8 cellular contexts compared by ENCODE assay signal in genomic region chr5:87268126-87268969, GRCh38. TPM values are rescaled to one million over a fixed set of nuclear protein-coding genes. Genes with fewer than 3 reads are reported as not detected.
DNase-seq lines count a peak whose midpoint lies in the region; ATAC-seq, FAIRE-seq and TF ChIP-seq lines count a peak whose summit lies in the region.

No MANE protein-coding gene starts in this region.

- TF ChIP-seq CTCF in CD4-positive, alpha-beta T cell (IDR thresholded peaks at IDR 0.05), result no peak

- no peaks in the 10 kb centered on the region for H3K27me3 Mint-ChIP-seq in CD4-positive, alpha-beta T cell
- H3K27me3 Mint-ChIP-seq in activated naive CD4-positive, alpha-beta T cell treated with anti-CD3 and anti-CD28 coated beads for 36 hours (ENCODE audit: low read depth), result no peaks in the 10 kb centered on the region

- H3K27ac ChIP-seq in CD4-positive, alpha-beta T cell (ENCODE audit: low read depth, low read length), result peak overlapping the region; percentile 77
- H3K27ac ChIP-seq in substantia nigra (ENCODE audit: low read depth, low read length, poor library complexity, severe bottlenecking), result peak overlapping the region; percentile 94

- no peaks in the 10 kb centered on the region for H3K36me3 ChIP-seq in neuron (ENCODE audit: insufficient read depth, low read length)

- peak in 9 of 10 experiments; percentile 41 to 71 (median 56) for DNase-seq in CD4-positive, alpha-beta T cell
- DNase-seq in RPMI7951 (ENCODE audit: low read depth) (peak; percentile 66), frontal cortex (ENCODE audit: low spot score in 2 of 2) (peak; percentile 73 to 80), substantia nigra (lab: John Stamatoyannopoulos, UW) (peak; percentile 22 to 90 (median 74))
- DNase-seq in activated naive CD4-positive, alpha-beta T cell treated with anti-CD3 and anti-CD28 coated beads for 36 hours, result peak; percentile 76

- POLR2A ChIA-PET in CD4-positive, alpha-beta T cell (lab: Charles Lee), result interaction anchor here (0.5 to 3.7 kb wide), 14 partner anchors 9 to 147 kb away, joined by 3 to 30 read pairs (median 4); partner anchors contain the start of gene CCNH

- peaks cover 36% of the 10 kb centered on the region for H3K4me1 Mint-ChIP-seq in CD4-positive, alpha-beta T cell (ENCODE audit: low read depth)
- peaks cover 33% of the 10 kb centered on the region for H3K4me1 Mint-ChIP-seq in activated naive CD4-positive, alpha-beta T cell treated with anti-CD3 and anti-CD28 coated beads for 36 hours (ENCODE audit: low read depth)

- H2AFZ ChIP-seq in neuron (ENCODE audit: low read depth, low read length), result peak overlapping the region; percentile 73

- no peak for FAIRE-seq in frontal cortex (lab: Jason Lieb, UNC)

- H3K4me1 ChIP-seq in neuron (ENCODE audit: insufficient read depth, low read length), result peaks cover 7% of the 10 kb centered on the region

- intact Hi-C loops in CD4-positive, alpha-beta T cell (cut with DNase I, micrococcal nuclease), result loop anchor here (2.0 to 10.0 kb wide), 7 partner anchors 39 to 146 kb away; no protein-coding TSS in a partner anchor
- intact Hi-C loops in activated naive CD4-positive, alpha-beta T cell treated with anti-CD3 and anti-CD28 coated beads for 36 hours (cut with micrococcal nuclease), result loop anchor here (1.0 to 10.0 kb wide), 7 partner anchors 30 to 1406 kb away; partner anchors contain the start of genes COX7C and TMEM161B

- CTCF ChIA-PET in CD4-positive, alpha-beta T cell (lab: Charles Lee), result interaction anchor here (1.0 to 1.5 kb wide), 5 partner anchors 16 to 132 kb away, joined by 3 to 5 read pairs (median 3); no protein-coding TSS in a partner anchor
- CTCF ChIA-PET in activated naive CD4-positive, alpha-beta T cell treated with anti-CD3 and anti-CD28 coated beads for 36 hours (lab: Charles Lee), result interaction anchor here (1.1 kb wide), 1 partner anchor 36 kb away, joined by 3 read pairs; no protein-coding TSS in a partner anchor

- H3K27me3 ChIP-seq in CD4-positive, alpha-beta T cell (ENCODE audit: control insufficient read depth, insufficient read depth, low read length), result no peaks in the 10 kb centered on the region
- H3K27me3 ChIP-seq in neuron (ENCODE audit: insufficient read depth, low read length), result no peaks in the 10 kb centered on the region

- H3K9me3 Mint-ChIP-seq in CD4-positive, alpha-beta T cell, result no peaks in the 10 kb centered on the region
- H3K9me3 Mint-ChIP-seq in activated naive CD4-positive, alpha-beta T cell treated with anti-CD3 and anti-CD28 coated beads for 36 hours, result no peaks in the 10 kb centered on the region

- H3K4me3 ChIP-seq in neuron (ENCODE audit: low read length), result peak overlapping the region; percentile 60

- no peaks in the 10 kb centered on the region for H3K9me3 ChIP-seq in CD4-positive, alpha-beta T cell (ENCODE audit: control insufficient read depth, low read length)
- no peaks in the 10 kb centered on the region for H3K9me3 ChIP-seq in neuron (ENCODE audit: low read length)

- H3K4me3 Mint-ChIP-seq in CD4-positive, alpha-beta T cell, result peak overlapping the region; percentile 93
- peak overlapping the region; percentile 100 for H3K4me3 Mint-ChIP-seq in activated naive CD4-positive, alpha-beta T cell treated with anti-CD3 and anti-CD28 coated beads for 36 hours

- H3K36me3 Mint-ChIP-seq in CD4-positive, alpha-beta T cell (ENCODE audit: low read depth), result peaks cover 30% of the 10 kb centered on the region
- peaks cover 10% of the 10 kb centered on the region for H3K36me3 Mint-ChIP-seq in activated naive CD4-positive, alpha-beta T cell treated with anti-CD3 and anti-CD28 coated beads for 36 hours (ENCODE audit: low read depth)

- peak overlapping the region; percentile 83 for H3K27ac Mint-ChIP-seq in CD4-positive, alpha-beta T cell
- peak overlapping the region; percentile 96 for H3K27ac Mint-ChIP-seq in activated naive CD4-positive, alpha-beta T cell treated with anti-CD3 and anti-CD28 coated beads for 36 hours

- ATAC-seq in CD4-positive, alpha-beta T cell (ENCODE audit: poor library complexity), result peak; percentile 75
- peak; percentile 56 for ATAC-seq in GM19328 (IDR thresholded peaks at IDR 0.05; ENCODE audit: unreplicated experiment)
- peak; percentile 45 for ATAC-seq in HG03442 (IDR thresholded peaks at IDR 0.05; ENCODE audit: unreplicated experiment)

RNA-seq across cellular contexts. Expression of gene RASA1, which starts 0.7 kb away (rescaled TPM):
- 10 to 100 TPM; 15.1 to 15.4 TPM for total RNA-seq in CD4-positive, alpha-beta T cell
- total RNA-seq in RPMI7951 (2014; rRNA removed; shearing (Covaris generic)), result 35.6 and 44.6 TPM in 2 replicates
- 10 to 100 TPM; 15.4 to 16.2 TPM for total RNA-seq in activated naive CD4-positive, alpha-beta T cell treated with anti-CD3 and anti-CD28 coated beads for 36 hours
- 51.0 TPM for total RNA-seq in frontal cortex

Comparison
In these comparisons a context has a peak if more than half of its experiments do, and no peak if none do; other contexts are left out.
1. Peak in every context shown above with its lines: DNase-seq, ATAC-seq, H3K4me3 ChIP-seq and H3K27ac ChIP-seq.